Comparison of ENCODE assay signal across 9 cellular contexts in the genomic region with DNA sequence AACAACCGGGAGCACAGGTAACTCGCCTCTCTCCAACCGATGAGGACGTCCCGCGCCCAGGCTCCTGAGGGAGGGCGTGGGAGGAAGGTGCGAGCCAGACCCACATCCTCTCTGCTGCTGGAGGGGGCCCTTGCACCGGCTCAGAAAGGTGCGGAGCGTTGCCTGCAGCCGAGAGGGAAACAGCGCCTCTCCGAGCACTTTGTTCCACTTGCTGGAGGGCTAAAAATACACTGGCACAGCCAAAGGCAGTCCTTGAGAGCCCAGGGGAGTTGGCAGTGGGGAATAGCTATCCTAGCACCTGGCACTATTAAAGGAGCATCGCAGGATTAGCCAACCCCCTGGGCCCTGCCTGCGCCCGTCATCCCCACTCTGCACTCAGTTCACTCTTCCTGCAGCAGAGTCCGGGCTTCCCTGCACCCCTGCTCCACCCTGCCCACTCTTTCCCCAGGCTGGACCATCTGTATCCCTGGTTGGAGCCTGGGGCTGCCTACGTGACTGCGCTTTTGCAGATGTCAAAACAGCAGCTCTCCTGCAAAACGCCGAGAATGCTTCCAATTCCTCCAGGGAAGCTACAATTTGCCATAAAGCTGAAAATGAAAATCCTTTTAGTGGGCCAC.
DNase-seq lines count a peak whose midpoint lies in the region; ATAC-seq lines count a peak whose summit lies in the region.
"Had no signal": no experiment of that assay in that cellular context is flagged by ENCODE, and none has a peak within 500 bp of the region (broad histone marks: within the 10 kb centered on the region; RNA-seq: fewer than 3 reads in every experiment).

No MANE protein-coding gene starts in this region.

- DNase-seq in D341Med (ENCODE audit: low spot score) = peak; percentile 48
- peak; percentile 33 to 58 for DNase-seq in SHP77 (lab: John Stamatoyannopoulos, UW)
- peak; percentile 81 for DNase-seq in left lobe of liver (ENCODE audit: low spot score)
- DNase-seq in central memory CD4-positive, alpha-beta T cell = no peak
- no peak for DNase-seq in NCI-H2227 (lab: John Stamatoyannopoulos, UW; ENCODE audit: unreplicated experiment)
- DNase-seq: PC-9 had no signal

- ATAC-seq in GM19452 (IDR thresholded peaks at IDR 0.05; ENCODE audit: unreplicated experiment) (peak; percentile 27), left lobe of liver (peak; percentile 79), HG03196 (IDR thresholded peaks at IDR 0.05; ENCODE audit: unreplicated experiment) (no peak), HG02610 (IDR thresholded peaks at IDR 0.05; ENCODE audit: unreplicated experiment) (no peak)

Comparison
In these comparisons a context has a peak if more than half of its experiments do, and no peak if none do; other contexts are left out.
1. DNase-seq: peak in D341Med (single experiment), SHP77 (2 of 2) and left lobe of liver (single experiment); none in central memory CD4-positive, alpha-beta T cell (single experiment) and NCI-H2227 (single experiment).
2. ATAC-seq: peak in GM19452 (single experiment) and left lobe of liver (single experiment); none in HG03196 (single experiment) and HG02610 (single experiment).